8 cellular contexts compared by ENCODE assay signal in the genomic region with DNA sequence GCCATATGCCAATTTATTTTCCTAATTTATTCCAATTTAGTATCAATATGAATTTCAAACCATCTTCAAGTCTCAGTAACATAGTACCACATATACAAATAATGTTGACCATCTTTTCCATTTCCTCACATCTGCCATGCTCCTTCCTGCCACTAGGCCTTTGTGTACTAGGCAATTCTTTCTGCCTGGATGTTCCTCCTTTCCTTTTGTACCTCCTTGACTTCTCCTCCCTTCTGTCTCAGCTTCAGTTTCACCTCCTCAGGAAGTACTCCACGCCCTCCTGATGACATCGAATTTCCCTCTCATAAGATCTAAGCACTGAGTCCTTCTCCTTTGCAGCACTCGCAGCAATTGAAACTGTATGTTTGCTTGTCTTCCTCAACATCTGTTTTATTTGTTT. TPM values are rescaled to one million over a fixed set of nuclear protein-coding genes. Genes with fewer than 3 reads are reported as not detected.
DNase-seq lines count a peak whose midpoint lies in the region; ATAC-seq and TF ChIP-seq lines count a peak whose summit lies in the region.

No MANE protein-coding gene starts in this region.

- ATAC-seq in GM18907 (IDR thresholded peaks at IDR 0.05; ENCODE audit: unreplicated experiment) (peak; percentile 25), PC-3 (no peak), HG03442 (IDR thresholded peaks at IDR 0.05; ENCODE audit: unreplicated experiment) (no peak)

- H3K9ac ChIP-seq in PC-3 (ENCODE audit: low read length), result no peak overlapping the region

- H3K9me2 ChIP-seq in PC-3 (replicated peaks; ENCODE audit: low read length), result no peaks in the 10 kb centered on the region

- BruUV-seq in PC-3 (replicated peaks; lab: Mats Ljungman, UMichigan), result no TSS peak
- BruUV-seq in Caco-2 (replicated peaks; lab: Mats Ljungman, UMichigan), result no TSS peak

- no peak for TF ChIP-seq POLR2A in spleen (IDR thresholded peaks at IDR 0.05)

- no peaks in the 10 kb centered on the region for H3K9me3 ChIP-seq in PC-3 (ENCODE audit: low read length)
- H3K9me3 ChIP-seq in spleen, result no peaks in the 10 kb centered on the region
- no peaks in the 10 kb centered on the region for H3K9me3 ChIP-seq in Caco-2

- H3K36me3 ChIP-seq in PC-3 (ENCODE audit: low read depth, low read length), result no peaks in the 10 kb centered on the region
- no peaks in the 10 kb centered on the region for H3K36me3 ChIP-seq in spleen
- no peaks in the 10 kb centered on the region for H3K36me3 ChIP-seq in Caco-2 (ENCODE audit: control insufficient read depth, insufficient read depth, low read length)

- DNase-seq in PC-3 (peak; percentile 7), fibroblast of pulmonary artery (ENCODE audit: low read depth) (peak; percentile 28), spleen (no peak), OCI-M2 (lab: John Stamatoyannopoulos, UW; ENCODE audit: unreplicated experiment) (no peak), NCI-H128 (lab: John Stamatoyannopoulos, UW; ENCODE audit: unreplicated experiment) (no peak), Caco-2 (no peak)

- WGBS in spleen, 5 donors, result 17 to 27% (median 18%) methylated on average over 3 of the region's 3 CpGs

- H3K4me1 ChIP-seq in PC-3 (ENCODE audit: insufficient read depth, low read length) (peaks cover 30% of the 10 kb centered on the region), spleen (peaks cover 43 to 100% (median 95%) of the 10 kb centered on the region in 6 donors), Caco-2 (0 out of 2 replicates have a peak, but pooled peaks cover 3% of the 10 kb centered on the region)

- H3K9me3 Mint-ChIP-seq in Caco-2 (ENCODE audit: unreplicated experiment), result no peaks in the 10 kb centered on the region

- H3K27me3 Mint-ChIP-seq in Caco-2 (ENCODE audit: insufficient read depth, unreplicated experiment), result no peaks in the 10 kb centered on the region

- TF ChIP-seq CTCF in PC-3 (conservative IDR thresholded peaks at IDR 0.05; ENCODE audit: low read depth, low read length) (no peak; the same call in 1 of the 2 replicates), fibroblast of pulmonary artery (IDR thresholded peaks at IDR 0.05; ENCODE audit: low read length, missing control alignments) (peak; percentile 43), spleen (IDR thresholded peaks at IDR 0.05 in 8 of 11, conservative IDR thresholded peaks at IDR 0.05 in 3 of 11) (peak in 9 of 11 experiments; percentile 31 to 67 (median 45)), Caco-2 (IDR thresholded peaks at IDR 0.05; ENCODE audit: insufficient read depth in 1 of 2, low read depth in 1 of 2, low read length in 1 of 2, severe bottlenecking in 1 of 2, unreplicated experiment in 1 of 2) (peak in 1 of 2 experiments; percentile 31)

- no peaks in the 10 kb centered on the region for H3K79me2 ChIP-seq in PC-3 (ENCODE audit: low read length)

- no peak overlapping the region for H3K27ac ChIP-seq in PC-3 (ENCODE audit: low read length)
- peak overlapping the region; percentile 64 to 91 (median 84) for H3K27ac ChIP-seq in spleen

- H4K20me1 ChIP-seq in PC-3 (ENCODE audit: low read length), result no peaks in the 10 kb centered on the region

- POLR2A ChIA-PET in PC-3 (lab: Charles Lee; ENCODE audit: unreplicated experiment), result no interaction called here
- POLR2A ChIA-PET in Caco-2 (lab: Charles Lee), result no interaction called here

- no peaks in the 10 kb centered on the region for H3K27me3 ChIP-seq in PC-3 (ENCODE audit: low read length)
- H3K27me3 ChIP-seq in spleen (replicated peaks in 1 of 7), result no peaks in the 10 kb centered on the region
- H3K27me3 ChIP-seq in Caco-2 (replicated peaks; ENCODE audit: control insufficient read depth, insufficient read depth, low read length), result no peaks in the 10 kb centered on the region

- CTCF ChIA-PET in PC-3 (lab: Charles Lee) (no interaction called here), Caco-2 (lab: Charles Lee) (no interaction called here)

- H3K4me1 Mint-ChIP-seq in Caco-2 (ENCODE audit: low read depth, unreplicated experiment), result peaks cover 7% of the 10 kb centered on the region

- no peak overlapping the region for H2AFZ ChIP-seq in PC-3 (ENCODE audit: low read length)

- H3K4me2 ChIP-seq in PC-3 (ENCODE audit: low read length), result no peak overlapping the region

- no peaks in the 10 kb centered on the region for H3F3A ChIP-seq in PC-3 (ENCODE audit: low read length, unreplicated experiment)

- intact Hi-C loops in PC-3 (cut with micrococcal nuclease) (loop anchor here (5.0 kb wide), 3 partner anchors 42 to 97 kb away; no protein-coding TSS in a partner anchor), spleen (cut with DNase I; ENCODE audit: low total_unique reads) (loop anchor here (10.0 kb wide), 1 partner anchor 56 kb away; a partner anchor contains a TSS), Caco-2 (cut with micrococcal nuclease; ENCODE audit: unreplicated experiment) (no loop called here)

- no peak overlapping the region for H3K27ac Mint-ChIP-seq in Caco-2 (ENCODE audit: unreplicated experiment)

- H3K4me3 ChIP-seq in PC-3 (ENCODE audit: low read length) (no peak overlapping the region), fibroblast of pulmonary artery (replicated peaks; ENCODE audit: low read depth, low read length) (no peak overlapping the region), spleen (peak overlapping the region in 1 of 8 donors; percentile 38), Caco-2 (ENCODE audit: low read depth, low read length) (no peak overlapping the region)

- H3K36me3 Mint-ChIP-seq in Caco-2 (ENCODE audit: insufficient read depth, unreplicated experiment), result no peaks in the 10 kb centered on the region

- no peak overlapping the region for H3K4me3 Mint-ChIP-seq in Caco-2 (ENCODE audit: unreplicated experiment)

RNA-seq across cellular contexts. Expression of a gene that starts 53.9 kb away (rescaled TPM):
- total RNA-seq in PC-3 (2014; rRNA removed) (4.4 and 8.0 TPM in 2 replicates), spleen (100 to 1,000 TPM in 6 of 7 donors, 10 to 100 TPM in 1; 94.4 to 153 (median 129) TPM), Caco-2 (2022) (1.5 and 1.9 TPM in 2 replicates)
- polyA plus RNA-seq in spleen, result 10 to 100 TPM; 19.3 to 24.6 (median 24.3) TPM

Comparison
In these comparisons a context has a peak if more than half of its experiments do, and no peak if none do; other contexts are left out.
1. DNase-seq: peak in PC-3 (single experiment) and fibroblast of pulmonary artery (single experiment); none in spleen (single experiment), OCI-M2 (single experiment), NCI-H128 (single experiment) and Caco-2 (0 of 2).
2. RNA of a gene that starts 53.9 kb away (total RNA-seq): 94.4 to 153 TPM in spleen; 4.4 to 8.0 TPM in PC-3 and 1.5 to 1.9 TPM in Caco-2; every median in the first group is over 10 times any median in the second.